8 cellular contexts compared by ENCODE assay signal in the genomic region with DNA sequence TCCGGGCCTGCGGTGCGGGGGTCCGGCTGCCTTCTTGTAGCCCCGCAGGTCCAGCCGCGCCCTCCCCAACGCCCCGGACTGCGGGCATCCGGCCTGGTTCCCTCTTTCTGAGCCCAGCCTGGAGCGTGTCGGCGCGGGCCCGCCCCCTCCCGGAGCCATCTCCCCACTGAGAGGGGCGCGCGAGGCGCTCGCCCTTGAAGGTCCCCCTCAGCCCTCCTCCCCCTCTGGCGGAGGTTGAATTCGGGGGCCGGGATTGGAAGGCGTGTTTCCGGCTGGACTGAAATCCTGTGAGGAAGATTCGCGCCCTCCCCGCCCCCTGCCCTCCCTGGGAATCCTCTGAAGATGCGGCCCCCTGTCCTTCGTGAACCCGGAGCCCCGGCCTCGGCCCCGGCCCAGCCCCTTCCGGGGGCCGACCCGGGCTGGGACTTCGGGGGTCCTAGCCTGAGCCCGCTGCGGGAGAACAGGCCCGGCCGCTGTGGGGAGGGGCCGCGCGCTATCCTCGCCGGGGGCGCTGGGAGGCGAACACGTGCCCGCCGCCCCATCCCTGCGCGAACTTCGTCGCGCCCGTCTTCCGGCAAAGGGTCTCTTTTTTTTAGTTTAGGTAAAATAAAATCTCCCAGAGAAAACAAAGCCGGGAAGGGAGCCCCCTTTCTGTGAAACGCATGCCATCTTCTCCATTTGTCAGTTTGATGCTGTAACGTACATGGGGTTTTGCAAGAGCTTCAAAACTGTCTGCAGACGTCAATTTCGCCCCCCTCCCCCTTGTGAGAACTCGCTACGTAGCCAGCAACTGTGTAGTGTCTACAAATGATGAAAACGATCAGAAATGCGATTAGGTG. TPM values are rescaled to one million over a fixed set of nuclear protein-coding genes. Genes with fewer than 3 reads are reported as not detected.
A peak's percentile ranks its signal among the peaks of the same experiment; 100 is the strongest.
DNase-seq lines count a peak whose midpoint lies in the region; ATAC-seq and TF ChIP-seq lines count a peak whose summit lies in the region.

No MANE protein-coding gene starts in this region.

- WGBS in suprapubic skin, result under 1% methylated on average over 43 of the region's 70 CpGs

- no peak for TF ChIP-seq EP300 in suprapubic skin (IDR thresholded peaks at IDR 0.05)

- H2AFZ ChIP-seq in neuron (ENCODE audit: low read depth, low read length), result peak overlapping the region; percentile 29

- no peak for TF ChIP-seq CTCF in suprapubic skin (IDR thresholded peaks at IDR 0.05)

- H3K36me3 ChIP-seq in neuron (ENCODE audit: insufficient read depth, low read length) (peaks cover 7% of the 10 kb centered on the region), suprapubic skin (peaks cover 3% of the 10 kb centered on the region)

- peak; percentile 55 for ATAC-seq in GM21528 (IDR thresholded peaks at IDR 0.05; ENCODE audit: low FRiP score, unreplicated experiment)

- H3K27me3 ChIP-seq in neuron (ENCODE audit: insufficient read depth, low read length) (no peaks in the 10 kb centered on the region), suprapubic skin (no peaks in the 10 kb centered on the region)

- peak overlapping the region; percentile 60 for H3K4me3 ChIP-seq in Jurkat, Clone E6-1 (ENCODE audit: low read length)
- H3K4me3 ChIP-seq in neuron (ENCODE audit: low read length), result peak overlapping the region; percentile 99
- H3K4me3 ChIP-seq in suprapubic skin, result peak overlapping the region; percentile 87

- peak overlapping the region; percentile 98 for H3K27ac ChIP-seq in suprapubic skin

- peak; percentile 40 to 43 for TF ChIP-seq POLR2A in suprapubic skin (IDR thresholded peaks at IDR 0.05)

- peak; percentile 70 for DNase-seq in D341Med (ENCODE audit: low spot score)
- DNase-seq in Jurkat, Clone E6-1 (ENCODE audit: low read depth, low spot score), result peak; percentile 73
- DNase-seq in SIG-M5 (lab: John Stamatoyannopoulos, UW), result peak; percentile 69
- peak; percentile 75 for DNase-seq in activated gamma-delta T cell treated with Interleukin-2 at 50 U/mL for 16 hours
- DNase-seq in foreskin melanocyte, result peak; percentile 68
- peak; percentile 88 for DNase-seq in suprapubic skin (ENCODE audit: low spot score in 2 of 2)

- peaks cover 28% of the 10 kb centered on the region for H3K4me1 ChIP-seq in neuron (ENCODE audit: insufficient read depth, low read length)
- H3K4me1 ChIP-seq in suprapubic skin, result peaks cover 55% of the 10 kb centered on the region

- H3K9me3 ChIP-seq in neuron (ENCODE audit: low read length), result no peaks in the 10 kb centered on the region
- H3K9me3 ChIP-seq in suprapubic skin, result no peaks in the 10 kb centered on the region

RNA-seq across cellular contexts. Expression of a gene that starts 0.6 kb away (rescaled TPM):
- 66.6 TPM for polyA plus RNA-seq in Jurkat, Clone E6-1 (2012; ENCODE audit: insufficient read depth, insufficient read length)
- total RNA-seq in suprapubic skin, result 100 to 1,000 TPM; 243 to 594 (median 293) TPM

RNA-seq across cellular contexts. Expression of a gene that starts 46.6 kb away (rescaled TPM):
- polyA plus RNA-seq in Jurkat, Clone E6-1 (2012; ENCODE audit: insufficient read depth, insufficient read length), result 31.4 TPM
- total RNA-seq in suprapubic skin, result 10 to 100 TPM in 2 of 4 donors, 1 to 10 TPM in 2; 6.5 to 14.0 (median 10.3) TPM

RNA-seq across cellular contexts. Expression of a gene that starts 47.0 kb away (rescaled TPM):
- polyA plus RNA-seq in Jurkat, Clone E6-1 (2012; ENCODE audit: insufficient read depth, insufficient read length), result 15.2 TPM
- total RNA-seq in suprapubic skin, result 10 to 100 TPM; 33.8 to 80.8 (median 40.8) TPM

Comparison
In these comparisons a context has a peak if more than half of its experiments do, and no peak if none do; other contexts are left out.
1. Peak in every context shown above with its lines: DNase-seq, ATAC-seq, H3K4me3 ChIP-seq and H3K27ac ChIP-seq.